Comparison of ENCODE assay signal across 1 cellular context in genomic region chr12:1917172-1918070, GRCh38.
TF ChIP-seq lines count a peak whose summit lies in the region.

No MANE protein-coding gene starts in this region.

TF ChIP-seq in GM23338, 12 proteins besides CTCF, POLR2A, EP300 and RAD21 (continued from another document):
- TF ChIP-seq ZNF462 (CRISPR knock-in tag; IDR thresholded peaks at IDR 0.05) = no peak
- no peak for TF ChIP-seq STAT1 (IDR thresholded peaks at IDR 0.05; ENCODE audit: unreplicated experiment)
- no peak for TF ChIP-seq EZH2 (IDR thresholded peaks at IDR 0.05; ENCODE audit: low read depth, unreplicated experiment)
- TF ChIP-seq EZH2phosphoT487 (IDR thresholded peaks at IDR 0.05; ENCODE audit: unreplicated experiment) = no peak
- TF ChIP-seq ETS1 (IDR thresholded peaks at IDR 0.05) = no peak
- no peak for TF ChIP-seq ZNF331 (CRISPR knock-in tag; IDR thresholded peaks at IDR 0.05; ENCODE audit: low read depth)
- TF ChIP-seq POLR2AphosphoS5 (IDR thresholded peaks at IDR 0.05; ENCODE audit: low read depth) = no peak
- no peak for TF ChIP-seq ZNF114 (CRISPR knock-in tag; IDR thresholded peaks at IDR 0.05)
- TF ChIP-seq REST (IDR thresholded peaks at IDR 0.05; ENCODE audit: unreplicated experiment) = no peak
- no peak for TF ChIP-seq CREB1 (CRISPR knock-in tag; IDR thresholded peaks at IDR 0.05; ENCODE audit: low read depth)
